In the genomic region with DNA sequence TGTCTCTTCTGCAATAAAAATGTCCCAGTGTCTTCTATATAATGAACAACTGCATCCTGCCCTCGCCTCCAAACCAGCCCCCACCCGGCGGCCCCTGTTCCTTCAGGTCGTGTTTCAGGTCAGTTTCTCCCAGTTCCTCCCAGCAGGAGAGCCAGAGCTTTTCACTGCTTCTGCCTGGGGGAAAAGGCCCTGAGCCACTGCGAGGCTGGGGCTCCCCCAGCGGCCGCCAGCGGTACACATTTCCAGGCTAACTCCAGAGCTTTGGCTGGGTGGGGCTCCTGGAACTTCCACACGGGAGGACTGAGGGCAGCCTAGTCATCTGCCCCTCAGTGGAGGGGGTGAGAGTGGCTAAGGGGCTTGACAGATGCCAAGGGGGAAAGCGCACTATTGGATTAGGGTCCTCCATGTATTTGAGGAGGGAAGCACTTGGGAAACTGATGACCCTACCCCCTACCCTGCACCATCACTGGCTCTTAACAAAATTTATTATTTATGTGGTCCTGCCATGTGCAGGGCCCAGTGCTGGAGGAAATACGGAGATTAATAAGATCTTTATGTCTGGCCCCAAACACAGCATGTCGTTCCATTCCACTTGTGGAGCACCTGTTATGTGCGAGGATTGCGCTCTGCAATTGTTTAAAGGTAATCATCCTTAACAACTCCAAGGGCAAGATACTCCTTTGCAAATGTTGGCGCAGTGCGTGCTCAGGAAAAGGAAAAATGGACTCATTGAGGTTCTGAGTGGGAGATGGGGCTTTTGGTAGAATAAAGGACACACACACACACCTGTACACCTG, we compare ENCODE assay signal across 8 cellular contexts. TPM values are rescaled to one million over a fixed set of nuclear protein-coding genes. Genes with fewer than 3 reads are reported as not detected.
DNase-seq lines count a peak whose midpoint lies in the region; ATAC-seq, FAIRE-seq and TF ChIP-seq lines count a peak whose summit lies in the region.

No MANE protein-coding gene starts in this region.

- peak; percentile 88 for TF ChIP-seq CTCF in A549 (IDR thresholded peaks at IDR 0.05)
- peak; percentile 93 for TF ChIP-seq CTCF in GM12865 (IDR thresholded peaks at IDR 0.05; ENCODE audit: insufficient read depth, low read depth, low read length, missing control alignments)
- peak; percentile 52 to 92 (median 82) for TF ChIP-seq CTCF in esophagus squamous epithelium (IDR thresholded peaks at IDR 0.05)

- DNase-seq in A549 (ENCODE audit: low read depth in 1 of 2, low spot score in 1 of 2) (peak; percentile 70 to 97), GM12865 (ENCODE audit: low read depth) (peak; percentile 50), NCI-H2196 treated with DMSO at 0.1 percent for 48 hours (lab: John Stamatoyannopoulos, UW; ENCODE audit: unreplicated experiment) (peak; percentile 54), esophagus squamous epithelium (lab: John Stamatoyannopoulos, UW) (no peak)
- peak; percentile 81 for DNase-seq in activated CD4-positive, alpha-beta T cell treated with anti-CD3 and anti-CD28 coated beads, Interleukin-2, amount 10 ng/mL, durations not matched to agents 24 days and 14 days
- peak in 3 of 10 donors; percentile 19 to 20 (median 20) for DNase-seq in naive thymus-derived CD8-positive, alpha-beta T cell

- no peaks in the 10 kb centered on the region for H3K36me3 ChIP-seq in esophagus squamous epithelium

- H3K27ac Mint-ChIP-seq in activated CD4-positive, alpha-beta T cell treated with anti-CD3 and anti-CD28 coated beads, Interleukin-2, amount 10 ng/mL, durations not matched to agents 24 days and 14 days: no peak overlapping the region
- H3K27ac Mint-ChIP-seq in naive thymus-derived CD8-positive, alpha-beta T cell: no peak overlapping the region

- H3K4me1 ChIP-seq in A549 (peaks cover 5% of the 10 kb centered on the region), esophagus squamous epithelium (peaks cover 0 to 31% (median 12%) of the 10 kb centered on the region in 3 donors)

- H3K4me3 Mint-ChIP-seq in activated CD4-positive, alpha-beta T cell treated with anti-CD3 and anti-CD28 coated beads, Interleukin-2, amount 10 ng/mL, durations not matched to agents 24 days and 14 days: no peak overlapping the region
- H3K4me3 Mint-ChIP-seq in naive thymus-derived CD8-positive, alpha-beta T cell: no peak overlapping the region

- POLR2A ChIA-PET in A549 (lab: Yijun Ruan, JAX): interaction anchor here (1.1 to 1.4 kb wide), 3 partner anchors 18 to 25 kb away, joined by 3 to 4 read pairs (median 3); partner anchors contain the start of gene CYS1
- POLR2A ChIA-PET in naive thymus-derived CD8-positive, alpha-beta T cell (lab: Charles Lee): no interaction called here

- H3K27ac ChIP-seq in A549: no peak overlapping the region
- H3K27ac ChIP-seq in esophagus squamous epithelium: no peak overlapping the region

- peaks cover 7% of the 10 kb centered on the region for H3K4me1 Mint-ChIP-seq in activated CD4-positive, alpha-beta T cell treated with anti-CD3 and anti-CD28 coated beads, Interleukin-2, amount 10 ng/mL, durations not matched to agents 24 days and 14 days
- no peaks in the 10 kb centered on the region for H3K4me1 Mint-ChIP-seq in naive thymus-derived CD8-positive, alpha-beta T cell

- TF ChIP-seq POLR2A in A549 (IDR thresholded peaks at IDR 0.05; ENCODE audit: low read length) (no peak), esophagus squamous epithelium (IDR thresholded peaks at IDR 0.05) (no peak)

- ATAC-seq in A549 (peak; percentile 97 to 99), HG02981 (IDR thresholded peaks at IDR 0.05; ENCODE audit: unreplicated experiment) (peak; percentile 78), HG02970 (IDR thresholded peaks at IDR 0.05; ENCODE audit: low FRiP score, unreplicated experiment) (no peak)
- ATAC-seq in naive thymus-derived CD8-positive, alpha-beta T cell: peak; percentile 50 to 66

- no peak for TF ChIP-seq EP300 in A549 (IDR thresholded peaks at IDR 0.05)

- peaks cover 0 to 28% (median 0%) of the 10 kb centered on the region in 4 donors for H3K27me3 ChIP-seq in esophagus squamous epithelium

- no peak for FAIRE-seq in A549 (lab: Jason Lieb, UNC)

- no peaks in the 10 kb centered on the region for H3K36me3 Mint-ChIP-seq in activated CD4-positive, alpha-beta T cell treated with anti-CD3 and anti-CD28 coated beads, Interleukin-2, amount 10 ng/mL, durations not matched to agents 24 days and 14 days (ENCODE audit: low read depth)
- peaks cover 0 to 3% (median 0%) of the 10 kb centered on the region in 3 donors for H3K36me3 Mint-ChIP-seq in naive thymus-derived CD8-positive, alpha-beta T cell

- H3K9me3 Mint-ChIP-seq in activated CD4-positive, alpha-beta T cell treated with anti-CD3 and anti-CD28 coated beads, Interleukin-2, amount 10 ng/mL, durations not matched to agents 24 days and 14 days: peaks cover 2% of the 10 kb centered on the region
- H3K9me3 Mint-ChIP-seq in naive thymus-derived CD8-positive, alpha-beta T cell: peaks cover 0 to 3% (median 0%) of the 10 kb centered on the region in 9 donors

- H3K4me2 ChIP-seq in A549: peak overlapping the region; percentile 25

- H3K9me3 ChIP-seq in A549 (no peaks in the 10 kb centered on the region), esophagus squamous epithelium (no peaks in the 10 kb centered on the region)

- TF ChIP-seq RAD21 in A549 (conservative IDR thresholded peaks at IDR 0.05 in 1 of 2, IDR thresholded peaks at IDR 0.05 in 1 of 2): peak; percentile 81 to 86

- H3K27me3 Mint-ChIP-seq in activated CD4-positive, alpha-beta T cell treated with anti-CD3 and anti-CD28 coated beads, Interleukin-2, amount 10 ng/mL, durations not matched to agents 24 days and 14 days: peaks cover 36% of the 10 kb centered on the region
- peaks cover 12 to 62% (median 26%) of the 10 kb centered on the region in 5 donors for H3K27me3 Mint-ChIP-seq in naive thymus-derived CD8-positive, alpha-beta T cell

- CTCF ChIA-PET in A549 (lab: Yijun Ruan, JAX): interaction anchor here (0.6 to 19.0 kb wide), 42 partner anchors 9 to 936 kb away, joined by 3 to 612 read pairs (median 4); partner anchors contain the start of genes CYS1, ODC1, RRM2 and TAF1B

- H3K4me3 ChIP-seq in A549: no peak overlapping the region
- no peak overlapping the region for H3K4me3 ChIP-seq in GM12865 (ENCODE audit: low read depth, low read length)
- H3K4me3 ChIP-seq in esophagus squamous epithelium: no peak overlapping the region

- WGBS in A549 (ENCODE audit: missing lambda C conversion rate): 29% methylated on average over 16 of the region's 16 CpGs
- WGBS in esophagus squamous epithelium, 2 donors: 42 to 54% methylated on average over 11 to 13 of the region's 16 CpGs

- intact Hi-C loops in activated CD4-positive, alpha-beta T cell treated with anti-CD3 and anti-CD28 coated beads, Interleukin-2, amount 10 ng/mL, durations not matched to agents 24 days and 14 days (cut with micrococcal nuclease): loop anchor here (1.0 kb wide), 2 partner anchors 16 to 25 kb away; no protein-coding TSS in a partner anchor
- intact Hi-C loops in esophagus squamous epithelium (cut with DNase I): no loop called here

TF ChIP-seq in A549, 52 proteins besides CTCF, POLR2A, EP300 and RAD21:
- TF ChIP-seq CHD2 (IDR thresholded peaks at IDR 0.05; ENCODE audit: low read length, partially characterized antibody) (no peak), SMC3 (IDR thresholded peaks at IDR 0.05) (peak; percentile 55)
- TF ChIP-seq, protein P1, sequence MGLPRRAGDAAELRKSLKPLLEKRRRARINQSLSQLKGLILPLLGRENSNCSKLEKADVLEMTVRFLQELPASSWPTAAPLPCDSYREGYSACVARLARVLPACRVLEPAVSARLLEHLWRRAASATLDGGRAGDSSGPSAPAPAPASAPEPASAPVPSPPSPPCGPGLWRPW (IDR thresholded peaks at IDR 0.05): no peak
TF ChIP-seq in A549: peak in this region for 1.

RNA-seq across cellular contexts. Expression of gene CYS1, which starts 17.3 kb away (rescaled TPM):
- polyA plus RNA-seq in A549 (2011; rRNA removed) (0.53 and 0.68 TPM in 2 replicates), A549 (2017; fragmentation: RNase III; extraction: RNeasy Plus Mini Kit Qiagen cat#74134 plus additional on column Dnase treatment) (0.64 to 1.2 TPM (median 1.1 TPM) in 3 replicates)
- 0.41 and 0.87 TPM in 2 replicates for polyA plus RNA-seq in A549 (2012; cell fraction: cytosol; rRNA removed)
- 0.48 and 0.71 TPM in 2 replicates for polyA plus RNA-seq in A549 (2012; cell fraction: nucleus; rRNA removed)
- polyA minus RNA-seq in A549 (2011; rRNA and poly(A)+ RNA removed): 0.17 and 1.2 TPM in 2 replicates
- total RNA-seq in activated CD4-positive, alpha-beta T cell treated with anti-CD3 and anti-CD28 coated beads, Interleukin-2, amount 10 ng/mL, durations not matched to agents 24 days and 14 days: 0.24 and 0.63 TPM in 2 replicates
- 1 to 10 TPM in 2 of 4 donors, under 1 TPM in 2; 0.09 to 2.5 (median 0.80) TPM for total RNA-seq in esophagus squamous epithelium
- not detected for total RNA-seq in naive thymus-derived CD8-positive, alpha-beta T cell
- polyA plus RNA-seq in naive thymus-derived CD8-positive, alpha-beta T cell: not detected

RNA-seq across cellular contexts. Expression of gene RRM2, which starts 25.0 kb away (rescaled TPM):
- 65.1 and 84.4 TPM in 2 replicates for polyA plus RNA-seq in A549 (2011; rRNA removed)
- polyA plus RNA-seq in A549 (2012; cell fraction: cytosol; rRNA removed): 199 and 238 TPM in 2 replicates
- polyA plus RNA-seq in A549 (2012; cell fraction: nucleus; rRNA removed): 130 and 275 TPM in 2 replicates
- polyA plus RNA-seq in A549 (2017; fragmentation: RNase III; extraction: RNeasy Plus Mini Kit Qiagen cat#74134 plus additional on column Dnase treatment): 111 to 150 TPM (median 121 TPM) in 3 replicates
- 37.3 and 46.5 TPM in 2 replicates for polyA minus RNA-seq in A549 (2011; rRNA and poly(A)+ RNA removed)
- total RNA-seq in activated CD4-positive, alpha-beta T cell treated with anti-CD3 and anti-CD28 coated beads, Interleukin-2, amount 10 ng/mL, durations not matched to agents 24 days and 14 days: 378 and 383 TPM in 2 replicates
- total RNA-seq in esophagus squamous epithelium: 10 to 100 TPM; 16.2 to 65.1 (median 41.7) TPM
- total RNA-seq in naive thymus-derived CD8-positive, alpha-beta T cell: 1 to 10 TPM in 1 of 2 experiments, under 1 TPM in 1; 0.66 to 1.4 TPM
- polyA plus RNA-seq in naive thymus-derived CD8-positive, alpha-beta T cell: under 1 TPM in 1 of 3 donors, not detected in 2; 0.58 TPM

RNA-seq across cellular contexts. Expression of gene KLF11, which starts 54.2 kb away (rescaled TPM):
- polyA plus RNA-seq in A549 (2011; rRNA removed): 8.2 and 10.0 TPM in 2 replicates
- 6.4 and 7.0 TPM in 2 replicates for polyA plus RNA-seq in A549 (2012; cell fraction: cytosol; rRNA removed)
- polyA plus RNA-seq in A549 (2012; cell fraction: nucleus; rRNA removed): 7.4 and 8.3 TPM in 2 replicates
- polyA plus RNA-seq in A549 (2017; fragmentation: RNase III; extraction: RNeasy Plus Mini Kit Qiagen cat#74134 plus additional on column Dnase treatment): 2.4 to 3.0 TPM (median 2.8 TPM) in 3 replicates
- 13.2 and 22.4 TPM in 2 replicates for polyA minus RNA-seq in A549 (2011; rRNA and poly(A)+ RNA removed)
- total RNA-seq in activated CD4-positive, alpha-beta T cell treated with anti-CD3 and anti-CD28 coated beads, Interleukin-2, amount 10 ng/mL, durations not matched to agents 24 days and 14 days: 7.2 and 8.4 TPM in 2 replicates
- total RNA-seq in esophagus squamous epithelium: 10 to 100 TPM in 2 of 4 donors, 1 to 10 TPM in 2; 2.2 to 13.2 (median 8.2) TPM
- total RNA-seq in naive thymus-derived CD8-positive, alpha-beta T cell: 10 to 100 TPM in 1 of 2 experiments, 1 to 10 TPM in 1; 6.5 to 10.8 TPM
- polyA plus RNA-seq in naive thymus-derived CD8-positive, alpha-beta T cell: 1 to 10 TPM; 1.3 to 4.3 (median 2.1) TPM

Comparison
In these comparisons a context has a peak if more than half of its experiments do, and no peak if none do; other contexts are left out.
1. RNA of gene RRM2, which starts 25.0 kb away (total RNA-seq): 378 to 383 TPM in activated CD4-positive, alpha-beta T cell treated with anti-CD3 and anti-CD28 coated beads, Interleukin-2, amount 10 ng/mL, durations not matched to agents 24 days and 14 days and 16.2 to 65.1 TPM in esophagus squamous epithelium; 0.66 to 1.4 TPM in naive thymus-derived CD8-positive, alpha-beta T cell; every median in the first group is over 4 times any median in the second.
2. Peak in every context shown above with its lines, with median percentiles within 50 percentile points of each other: CTCF ChIP-seq.